ENCODE assay signal across 23 cellular contexts in genomic region chr11:1861435-1862411, GRCh38. TPM values are rescaled to one million over a fixed set of nuclear protein-coding genes. Genes with fewer than 3 reads are reported as not detected.
DNase-seq lines count a peak whose midpoint lies in the region; ATAC-seq, FAIRE-seq and TF ChIP-seq lines count a peak whose summit lies in the region.
"Had no signal": no experiment of that assay in that cellular context is flagged by ENCODE, and none has a peak within 500 bp of the region (broad histone marks: within the 10 kb centered on the region; RNA-seq: fewer than 3 reads in every experiment).

No MANE protein-coding gene starts in this region.

- FAIRE-seq in GM12892 (lab: Jason Lieb, UNC) (peak; percentile 83), bronchial epithelial cell (lab: Jason Lieb, UNC) (peak; percentile 36), kidney (lab: Jason Lieb, UNC) (no peak)
- FAIRE-seq: A204.1, GM18507, H54, K562 had no signal

- no peak for ATAC-seq in right lobe of liver
- ATAC-seq: K562 had no signal

- H3K36me3 ChIP-seq in bronchial epithelial cell (ENCODE audit: control insufficient read depth, insufficient read depth, low read length) (no peaks in the 10 kb centered on the region), neutrophil (peaks cover 96% of the 10 kb centered on the region), kidney (ENCODE audit: control insufficient read depth in 1 of 2, insufficient read depth in 2 of 2, low read length in 2 of 2) (no peaks in the 10 kb centered on the region), right lobe of liver (no peaks in the 10 kb centered on the region)

- TF ChIP-seq CTCF in bronchial epithelial cell (IDR thresholded peaks at IDR 0.05; ENCODE audit: insufficient read depth, low read length, severe bottlenecking) (no peak), neutrophil (IDR thresholded peaks at IDR 0.05) (no peak), kidney (IDR thresholded peaks at IDR 0.05; ENCODE audit: borderline replicate concordance, extremely low read depth, insufficient read depth) (no peak), right lobe of liver (IDR thresholded peaks at IDR 0.05) (no peak)

- WGBS in right lobe of liver (ENCODE audit: insufficient coverage, low coverage, low lambda C conversion rate, missing lambda C conversion rate): 70% methylated on average over 4 of the region's 4 CpGs

- peaks cover 60 to 99% of the 10 kb centered on the region in 2 experiments for H3K4me1 ChIP-seq in neutrophil (ENCODE audit: control insufficient read depth in 1 of 2, insufficient read depth in 1 of 2, low read depth in 1 of 2, low read length in 1 of 2)
- H3K4me1 ChIP-seq in kidney (ENCODE audit: control insufficient read depth in 1 of 2, insufficient read depth in 1 of 2, low read depth in 1 of 2, low read length in 2 of 2): peaks cover 0 to 17% of the 10 kb centered on the region in 2 donors
- H3K4me1 ChIP-seq in right lobe of liver: no peaks in the 10 kb centered on the region

- no peaks in the 10 kb centered on the region for H3K9me3 ChIP-seq in neutrophil
- no peaks in the 10 kb centered on the region for H3K9me3 ChIP-seq in kidney (ENCODE audit: control insufficient read depth in 1 of 2, low read length in 2 of 2)
- no peaks in the 10 kb centered on the region for H3K9me3 ChIP-seq in right lobe of liver

- intact Hi-C loops in kidney (cut with DNase I): no loop called here
- intact Hi-C loops in right lobe of liver (cut with DNase I): no loop called here

- peak; percentile 54 for TF ChIP-seq POLR2A in GM12892 (IDR thresholded peaks at IDR 0.05; ENCODE audit: low read depth, low read length)
- no peak for TF ChIP-seq POLR2A in right lobe of liver (IDR thresholded peaks at IDR 0.05)

- H3K4me3 ChIP-seq in bronchial epithelial cell (ENCODE audit: low read depth, low read length) (no peak overlapping the region), neutrophil (ENCODE audit: low read depth in 1 of 2, low read length in 1 of 2) (no peak overlapping the region), kidney (ENCODE audit: low read length in 2 of 2) (no peak overlapping the region), right lobe of liver (no peak overlapping the region)
- H3K4me3 ChIP-seq: GM23248, K562 had no signal

- H3K27me3 ChIP-seq in bronchial epithelial cell (ENCODE audit: control insufficient read depth, insufficient read depth, low read length) (no peaks in the 10 kb centered on the region), neutrophil (no peaks in the 10 kb centered on the region), right lobe of liver (no peaks in the 10 kb centered on the region)

- DNase-seq in GM12892 (ENCODE audit: insufficient read length) (no peak), bronchial epithelial cell (ENCODE audit: low read depth) (no peak), middle frontal gyrus (ENCODE audit: extremely low spot score, low spot score) (no peak), kidney (no peak), right lobe of liver (no peak)
- DNase-seq: AML-193, DMS153, DMS79, GDM1, GM23248, HCEC 1CT, HFFc6 had no signal

- peak overlapping the region; percentile 79 for H3K27ac ChIP-seq in neutrophil
- no peak overlapping the region for H3K27ac ChIP-seq in kidney (ENCODE audit: low read depth in 2 of 2, low read length in 2 of 2)
- H3K27ac ChIP-seq in right lobe of liver: no peak overlapping the region
- H3K27ac ChIP-seq: C4-2B, GM23248, HL-60 had no signal

- no peak overlapping the region for H3K9ac ChIP-seq in kidney (ENCODE audit: low read length in 2 of 2)
- H3K9ac ChIP-seq: GM23248 had no signal

RNA-seq across cellular contexts. Expression of gene LSP1, which starts 8.8 kb away (rescaled TPM):
- polyA plus RNA-seq in GM12892 (2012; ENCODE audit: missing spikeins): 302 TPM
- 0.26 TPM in 2 replicates for total RNA-seq in bronchial epithelial cell
- total RNA-seq in kidney: 26.1 TPM
- 8.4 TPM for polyA plus RNA-seq in kidney (ENCODE audit: insufficient read depth, low read depth, low replicate concordance)
- total RNA-seq in right lobe of liver: 10 to 100 TPM in 3 of 6 experiments, 1 to 10 TPM in 3; 2.3 to 20.6 (median 8.8) TPM
- total RNA-seq: GM23248 had no signal
- polyA plus RNA-seq: BJ had no signal

RNA-seq across cellular contexts. Expression of gene TNNI2, which starts 22.9 kb away (rescaled TPM):
- 0.76 TPM for polyA plus RNA-seq in GM12892 (2012; ENCODE audit: missing spikeins)
- total RNA-seq in bronchial epithelial cell: 0.26 TPM in 1 of 2 replicates, not detected in the other
- total RNA-seq in kidney: 1.3 TPM
- not detected for polyA plus RNA-seq in kidney (ENCODE audit: insufficient read depth, low read depth, low replicate concordance)
- 1 to 10 TPM in 2 of 6 experiments, under 1 TPM in 1, not detected in 3; 0.31 to 1.9 (median 1.1) TPM for total RNA-seq in right lobe of liver
- total RNA-seq: CD4-positive, alpha-beta memory T cell; Daoy; GM23248; HFFc6; HT1080; K562 had no signal
- polyA plus RNA-seq: BJ; CD4-positive, alpha-beta memory T cell; GM23248; K562 had no signal

RNA-seq across cellular contexts. Expression of gene SYT8, which starts 26.9 kb away (rescaled TPM):
- polyA plus RNA-seq in GM12892 (2012; ENCODE audit: missing spikeins): 0.38 TPM
- 0.53 and 1.5 TPM in 2 replicates for total RNA-seq in bronchial epithelial cell
- total RNA-seq in kidney: 1.7 TPM
- 1.2 TPM for polyA plus RNA-seq in kidney (ENCODE audit: insufficient read depth, low read depth, low replicate concordance)
- under 1 TPM in 1 of 6 experiments, not detected in 5; 0.68 TPM for total RNA-seq in right lobe of liver
- total RNA-seq: CD4-positive, alpha-beta memory T cell; Daoy; GM23248; HFFc6; HT1080; K562 had no signal
- polyA plus RNA-seq: BJ; CD4-positive, alpha-beta memory T cell; GM23248; K562 had no signal

RNA-seq across cellular contexts. Expression of gene PRR33, which starts 30.0 kb away (rescaled TPM):
- polyA plus RNA-seq in GM12892 (2012; ENCODE audit: missing spikeins): 2.0 TPM
- total RNA-seq in bronchial epithelial cell: not detected in 2 replicates
- total RNA-seq in kidney: not detected
- polyA plus RNA-seq in kidney (ENCODE audit: insufficient read depth, low read depth, low replicate concordance): not detected
- total RNA-seq in right lobe of liver: not detected
- total RNA-seq: CD4-positive, alpha-beta memory T cell; Daoy; GM23248; HFFc6; HT1080; K562 had no signal
- polyA plus RNA-seq: BJ, GM23248, K562 had no signal

RNA-seq across cellular contexts. Expression of gene TNNT3, which starts 57.8 kb away (rescaled TPM):
- polyA plus RNA-seq in GM12892 (2012; ENCODE audit: missing spikeins): 0.74 TPM
- not detected in 2 replicates for total RNA-seq in bronchial epithelial cell
- total RNA-seq in kidney: 0.60 TPM
- not detected for polyA plus RNA-seq in kidney (ENCODE audit: insufficient read depth, low read depth, low replicate concordance)
- total RNA-seq in right lobe of liver: 1 to 10 TPM in 1 of 6 experiments, under 1 TPM in 1, not detected in 4; 0.44 to 2.2 TPM
- total RNA-seq: Daoy, GM23248, HFFc6, HT1080, K562 had no signal
- polyA plus RNA-seq: BJ; CD4-positive, alpha-beta memory T cell; GM23248 had no signal
